Comparison of ENCODE assay signal across 1 cellular context in genomic region chr3:33134026-33134625, GRCh38.
TF ChIP-seq lines count a peak whose summit lies in the region.

No MANE protein-coding gene starts in this region.

TF ChIP-seq in GM12878, 131 proteins besides CTCF, POLR2A, EP300 and RAD21 (continued from another document):
- TF ChIP-seq, protein P1, sequence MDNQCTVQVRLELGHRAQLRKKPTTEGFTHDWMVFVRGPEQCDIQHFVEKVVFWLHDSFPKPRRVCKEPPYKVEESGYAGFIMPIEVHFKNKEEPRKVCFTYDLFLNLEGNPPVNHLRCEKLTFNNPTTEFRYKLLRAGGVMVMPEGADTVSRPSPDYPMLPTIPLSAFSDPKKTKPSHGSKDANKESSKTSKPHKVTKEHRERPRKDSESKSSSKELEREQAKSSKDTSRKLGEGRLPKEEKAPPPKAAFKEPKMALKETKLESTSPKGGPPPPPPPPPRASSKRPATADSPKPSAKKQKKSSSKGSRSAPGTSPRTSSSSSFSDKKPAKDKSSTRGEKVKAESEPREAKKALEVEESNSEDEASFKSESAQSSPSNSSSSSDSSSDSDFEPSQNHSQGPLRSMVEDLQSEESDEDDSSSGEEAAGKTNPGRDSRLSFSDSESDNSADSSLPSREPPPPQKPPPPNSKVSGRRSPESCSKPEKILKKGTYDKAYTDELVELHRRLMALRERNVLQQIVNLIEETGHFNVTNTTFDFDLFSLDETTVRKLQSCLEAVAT (IDR thresholded peaks at IDR 0.05) = no peak
- TF ChIP-seq, protein P2, sequence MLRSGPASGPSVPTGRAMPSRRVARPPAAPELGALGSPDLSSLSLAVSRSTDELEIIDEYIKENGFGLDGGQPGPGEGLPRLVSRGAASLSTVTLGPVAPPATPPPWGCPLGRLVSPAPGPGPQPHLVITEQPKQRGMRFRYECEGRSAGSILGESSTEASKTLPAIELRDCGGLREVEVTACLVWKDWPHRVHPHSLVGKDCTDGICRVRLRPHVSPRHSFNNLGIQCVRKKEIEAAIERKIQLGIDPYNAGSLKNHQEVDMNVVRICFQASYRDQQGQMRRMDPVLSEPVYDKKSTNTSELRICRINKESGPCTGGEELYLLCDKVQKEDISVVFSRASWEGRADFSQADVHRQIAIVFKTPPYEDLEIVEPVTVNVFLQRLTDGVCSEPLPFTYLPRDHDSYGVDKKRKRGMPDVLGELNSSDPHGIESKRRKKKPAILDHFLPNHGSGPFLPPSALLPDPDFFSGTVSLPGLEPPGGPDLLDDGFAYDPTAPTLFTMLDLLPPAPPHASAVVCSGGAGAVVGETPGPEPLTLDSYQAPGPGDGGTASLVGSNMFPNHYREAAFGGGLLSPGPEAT (IDR thresholded peaks at IDR 0.05; ENCODE audit: low read depth) = no peak
- TF ChIP-seq ZNF24 (IDR thresholded peaks at IDR 0.05) = no peak
- TF ChIP-seq, protein P3, sequence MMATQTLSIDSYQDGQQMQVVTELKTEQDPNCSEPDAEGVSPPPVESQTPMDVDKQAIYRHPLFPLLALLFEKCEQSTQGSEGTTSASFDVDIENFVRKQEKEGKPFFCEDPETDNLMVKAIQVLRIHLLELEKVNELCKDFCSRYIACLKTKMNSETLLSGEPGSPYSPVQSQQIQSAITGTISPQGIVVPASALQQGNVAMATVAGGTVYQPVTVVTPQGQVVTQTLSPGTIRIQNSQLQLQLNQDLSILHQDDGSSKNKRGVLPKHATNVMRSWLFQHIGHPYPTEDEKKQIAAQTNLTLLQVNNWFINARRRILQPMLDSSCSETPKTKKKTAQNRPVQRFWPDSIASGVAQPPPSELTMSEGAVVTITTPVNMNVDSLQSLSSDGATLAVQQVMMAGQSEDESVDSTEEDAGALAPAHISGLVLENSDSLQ (IDR thresholded peaks at IDR 0.05) = no peak
- TF ChIP-seq CREM (IDR thresholded peaks at IDR 0.05; ENCODE audit: low read depth) = peak; percentile 68; the same call in 1 of the 2 replicates
- TF ChIP-seq CHD4 (IDR thresholded peaks at IDR 0.05) = no peak
- no peak for TF ChIP-seq ESRRA (IDR thresholded peaks at IDR 0.05; ENCODE audit: low read length)
- peak; percentile 72; the same call in 1 of the 2 replicates for TF ChIP-seq MTA3 (IDR thresholded peaks at IDR 0.05; ENCODE audit: borderline replicate concordance, low read length)
- TF ChIP-seq STAT1 (conservative IDR thresholded peaks at IDR 0.05) = no peak
- TF ChIP-seq, protein P4, sequence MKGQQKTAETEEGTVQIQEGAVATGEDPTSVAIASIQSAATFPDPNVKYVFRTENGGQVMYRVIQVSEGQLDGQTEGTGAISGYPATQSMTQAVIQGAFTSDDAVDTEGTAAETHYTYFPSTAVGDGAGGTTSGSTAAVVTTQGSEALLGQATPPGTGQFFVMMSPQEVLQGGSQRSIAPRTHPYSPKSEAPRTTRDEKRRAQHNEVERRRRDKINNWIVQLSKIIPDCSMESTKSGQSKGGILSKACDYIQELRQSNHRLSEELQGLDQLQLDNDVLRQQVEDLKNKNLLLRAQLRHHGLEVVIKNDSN (IDR thresholded peaks at IDR 0.05; ENCODE audit: borderline replicate concordance, extremely low read length, insufficient read depth, low read depth, low read length) = no peak
- no peak for TF ChIP-seq TBL1XR1 (IDR thresholded peaks at IDR 0.05; ENCODE audit: low read depth, low read length)
- TF ChIP-seq GABPA (IDR thresholded peaks at IDR 0.05; ENCODE audit: low read depth) = no peak
TF ChIP-seq in GM12878: peak in this region for 13.
